ENCODE assay signal across 8 cellular contexts in genomic region chr3:10594915-10595314, GRCh38.
DNase-seq lines count a peak whose midpoint lies in the region; ATAC-seq, FAIRE-seq and TF ChIP-seq lines count a peak whose summit lies in the region.

No MANE protein-coding gene starts in this region.

- dilution Hi-C loops in keratinocyte (cut with MboI; ENCODE audit: extremely low pct_ligation_motif_present, low sequenced_read_pairs): no loop called here

- no peaks in the 10 kb centered on the region for H3K9me1 ChIP-seq in keratinocyte (ENCODE audit: control insufficient read depth, extremely low read depth, insufficient read depth, low read length)

- H3K4me1 ChIP-seq in keratinocyte (ENCODE audit: control insufficient read depth, extremely low read depth, insufficient read depth, low read length): no peaks in the 10 kb centered on the region

- H3K36me3 ChIP-seq in keratinocyte (ENCODE audit: control insufficient read depth in 2 of 2, extremely low read depth in 1 of 2, insufficient read depth in 2 of 2, low read length in 2 of 2): no peaks in the 10 kb centered on the region

- no peaks in the 10 kb centered on the region for H3K9me3 ChIP-seq in keratinocyte (ENCODE audit: control insufficient read depth, low read depth, low read length)

- peak; percentile 58 for ATAC-seq in GM19351 (IDR thresholded peaks at IDR 0.05; ENCODE audit: unreplicated experiment)
- no peak for ATAC-seq in stimulated activated naive CD8-positive, alpha-beta T cell treated with anti-CD3 and anti-CD28 coated beads, Interleukin-15, Interleukin-2, amounts not matched to agents 100 U/mL and 50 U/mL, for 24 hours
- no peak for ATAC-seq in GM18873 (IDR thresholded peaks at IDR 0.05; ENCODE audit: low FRiP score, unreplicated experiment)
- no peak for ATAC-seq in HG02623 (IDR thresholded peaks at IDR 0.05; ENCODE audit: unreplicated experiment)

- H2AFZ ChIP-seq in keratinocyte (ENCODE audit: control insufficient read depth, low read length): no peak overlapping the region

- H3K4me2 ChIP-seq in keratinocyte (ENCODE audit: control insufficient read depth, extremely low read depth, insufficient read depth, low read depth, low read length): no peak overlapping the region

- DNase-seq in NOMO-1 (lab: John Stamatoyannopoulos, UW; ENCODE audit: unreplicated experiment in 2 of 2) (peak; percentile 77 to 83), keratinocyte (ENCODE audit: low read depth, low spot score) (peak; percentile 5), ureter (ENCODE audit: low spot score) (no peak)
- DNase-seq in activated naive CD4-positive, alpha-beta T cell treated with anti-CD3 and anti-CD28 coated beads, Interleukin-2, amount 50 U/mL, for 16 hours: peak; percentile 26
- peak; percentile 52 for DNase-seq in stimulated activated naive CD8-positive, alpha-beta T cell treated with anti-CD3 and anti-CD28 coated beads, Interleukin-15, Interleukin-2, amounts not matched to agents 100 U/mL and 50 U/mL, for 24 hours

- H3K27ac ChIP-seq in keratinocyte (ENCODE audit: control insufficient read depth, insufficient read depth, low read length): no peak overlapping the region

- FAIRE-seq in keratinocyte (lab: Jason Lieb, UNC): no peak

- TF ChIP-seq CTCF in keratinocyte (optimal IDR thresholded peaks at IDR 0.05 in 1 of 3, IDR thresholded peaks at IDR 0.05 in 1 of 3, conservative IDR thresholded peaks at IDR 0.05 in 1 of 3; ENCODE audit: extremely low read depth in 1 of 3, insufficient read depth in 2 of 3, low read length in 3 of 3): no peak

- H3K9ac ChIP-seq in keratinocyte (ENCODE audit: control insufficient read depth, extremely low read depth, insufficient read depth, low read length): no peak overlapping the region

- H3K4me3 ChIP-seq in keratinocyte (ENCODE audit: control insufficient read depth in 2 of 3, extremely low read depth in 1 of 3, insufficient read depth in 2 of 3, low read depth in 1 of 3, low read length in 3 of 3): no peak overlapping the region

- H4K20me1 ChIP-seq in keratinocyte (ENCODE audit: control insufficient read depth, extremely low read depth, insufficient read depth, low read length): no peaks in the 10 kb centered on the region

- no peaks in the 10 kb centered on the region for H3K79me2 ChIP-seq in keratinocyte (ENCODE audit: control insufficient read depth, insufficient read depth, low read length)

- H3K27me3 ChIP-seq in keratinocyte (ENCODE audit: control insufficient read depth, extremely low read depth, insufficient read depth, low read length): no peaks in the 10 kb centered on the region
